18 cellular contexts compared by ENCODE assay signal in genomic region chr2:171531836-171532450, GRCh38. TPM values are rescaled to one million over a fixed set of nuclear protein-coding genes. Genes with fewer than 3 reads are reported as not detected.
DNase-seq lines count a peak whose midpoint lies in the region; ATAC-seq, FAIRE-seq and TF ChIP-seq lines count a peak whose summit lies in the region.
"Had no signal": no experiment of that assay in that cellular context is flagged by ENCODE, and none has a peak within 500 bp of the region (broad histone marks: within the 10 kb centered on the region; RNA-seq: fewer than 3 reads in every experiment).

No MANE protein-coding gene starts in this region.

- H3K4me2 ChIP-seq in OCI-LY3 (ENCODE audit: low read length) (peak overlapping the region; percentile 63), skeletal muscle satellite cell (ENCODE audit: low read length) (peak overlapping the region; percentile 71)

- H3K27me3 Mint-ChIP-seq in activated naive CD4-positive, alpha-beta T cell treated with anti-CD3 and anti-CD28 coated beads, Interleukin-2, amount 10 ng/mL, durations not matched to agents 7 days and 5 days = peaks cover 48% of the 10 kb centered on the region

- peaks cover 4% of the 10 kb centered on the region for H3K9me3 Mint-ChIP-seq in activated naive CD4-positive, alpha-beta T cell treated with anti-CD3 and anti-CD28 coated beads, Interleukin-2, amount 10 ng/mL, durations not matched to agents 7 days and 5 days

- no peak for FAIRE-seq in pancreas (lab: Jason Lieb, UNC)

- H3K36me3 ChIP-seq in OCI-LY3 (replicated peaks; ENCODE audit: low read depth, low read length) = peaks cover 10% of the 10 kb centered on the region
- H3K36me3 ChIP-seq in skeletal muscle satellite cell (ENCODE audit: insufficient read depth, low read length) = no peaks in the 10 kb centered on the region
- H3K36me3 ChIP-seq in pancreas = no peaks in the 10 kb centered on the region
- H3K36me3 ChIP-seq: BE2C had no signal

- H3K27ac ChIP-seq in OCI-LY3 (ENCODE audit: low read length) (no peak overlapping the region), pancreas (no peak overlapping the region)

- intact Hi-C loops in pancreas (cut with DNase I) = no loop called here

- H2AFZ ChIP-seq in OCI-LY3 (ENCODE audit: low read depth, low read length) = no peak overlapping the region

- H3K27me3 ChIP-seq in OCI-LY3 (ENCODE audit: low read depth, low read length) (no peaks in the 10 kb centered on the region), skeletal muscle satellite cell (ENCODE audit: control insufficient read depth, insufficient read depth, low read length) (no peaks in the 10 kb centered on the region), pancreas (no peaks in the 10 kb centered on the region)

- ATAC-seq in GM21528 (IDR thresholded peaks at IDR 0.05; ENCODE audit: low FRiP score, unreplicated experiment) = no peak
- ATAC-seq in pancreas = no peak
- ATAC-seq: activated T-helper 17 cell treated with anti-CD3 and anti-CD28 coated beads, Interleukin-2, amount 50 U/mL, for 72 hours; left colon; stimulated activated naive CD8-positive, alpha-beta T cell treated with anti-CD3 and anti-CD28 coated beads, Interleukin-15, Interleukin-2, amounts not matched to agents 100 U/mL and 50 U/mL, for 24 hours had no signal

- H3K4me3 Mint-ChIP-seq in activated naive CD4-positive, alpha-beta T cell treated with anti-CD3 and anti-CD28 coated beads, Interleukin-2, amount 10 ng/mL, durations not matched to agents 7 days and 5 days = no peak overlapping the region
- H3K4me3 Mint-ChIP-seq: activated T-helper 17 cell treated with anti-CD3 and anti-CD28 coated beads, Interleukin-2, amount 50 U/mL, for 72 hours had no signal

- no peaks in the 10 kb centered on the region for H3K79me2 ChIP-seq in OCI-LY3 (ENCODE audit: low read length)

- CTCF ChIA-PET in activated naive CD4-positive, alpha-beta T cell treated with anti-CD3 and anti-CD28 coated beads, Interleukin-2, amount 10 ng/mL, durations not matched to agents 7 days and 5 days (lab: Charles Lee) = interaction anchor here (0.8 to 1.1 kb wide), 2 partner anchors 33 to 35 kb away, joined by 3 read pairs; no protein-coding TSS in a partner anchor

- no peak overlapping the region for H3K27ac Mint-ChIP-seq in activated naive CD4-positive, alpha-beta T cell treated with anti-CD3 and anti-CD28 coated beads, Interleukin-2, amount 10 ng/mL, durations not matched to agents 7 days and 5 days
- H3K27ac Mint-ChIP-seq: activated T-helper 17 cell treated with anti-CD3 and anti-CD28 coated beads, Interleukin-2, amount 50 U/mL, for 72 hours; progenitor cell of endocrine pancreas had no signal

- DNase-seq in ELR (ENCODE audit: low read depth) = peak; percentile 21
- DNase-seq in dedifferentiated amniotic fluid mesenchymal stem cell (ENCODE audit: extremely low spot score) = peak; percentile 65
- DNase-seq in activated gamma-delta T cell (lab: John Stamatoyannopoulos, UW) = no peak
- DNase-seq in activated naive CD4-positive, alpha-beta T cell treated with anti-CD3 and anti-CD28 coated beads, Interleukin-2, amount 10 ng/mL, durations not matched to agents 7 days and 5 days = no peak
- no peak for DNase-seq in pancreas
- DNase-seq: activated CD8-positive, alpha-beta memory T cell treated with anti-CD3 and anti-CD28 coated beads for 24 hours; BE2C; left colon; NCI-H1930; NCI-H524; OCI-M1; stimulated activated CD4-positive, alpha-beta T cell treated with anti-CD3 and anti-CD28 coated beads, Interleukin-12 subunit alpha, Interleukin-12 subunit beta, amount 100 ng/mL, for 4 hours; stimulated activated naive CD8-positive, alpha-beta T cell treated with anti-CD3 and anti-CD28 coated beads, Interleukin-15, Interleukin-2, amounts not matched to agents 100 U/mL and 50 U/mL, for 24 hours had no signal

- H4K20me1 ChIP-seq in OCI-LY3 (ENCODE audit: insufficient read depth, low read length) = 0 out of 2 replicates have a peak, but pooled peaks cover 6% of the 10 kb centered on the region

- no peaks in the 10 kb centered on the region for H3K36me3 Mint-ChIP-seq in activated naive CD4-positive, alpha-beta T cell treated with anti-CD3 and anti-CD28 coated beads, Interleukin-2, amount 10 ng/mL, durations not matched to agents 7 days and 5 days

- H3K9me3 ChIP-seq in OCI-LY3 (ENCODE audit: insufficient read depth, low read length) = peaks cover 6% of the 10 kb centered on the region; the same call in 1 of the 2 replicates
- no peaks in the 10 kb centered on the region for H3K9me3 ChIP-seq in skeletal muscle satellite cell (replicated peaks; ENCODE audit: low read length)
- no peaks in the 10 kb centered on the region for H3K9me3 ChIP-seq in pancreas
- H3K9me3 ChIP-seq: BE2C had no signal

- TF ChIP-seq CTCF in OCI-LY3 (IDR thresholded peaks at IDR 0.05; ENCODE audit: low read depth, low read length) (no peak), pancreas (IDR thresholded peaks at IDR 0.05) (no peak)

- H3K9ac ChIP-seq in OCI-LY3 (ENCODE audit: low read length) = no peak overlapping the region
- H3K9ac ChIP-seq in skeletal muscle satellite cell (ENCODE audit: low read depth, low read length) = peak overlapping the region; percentile 73

- no peaks in the 10 kb centered on the region for H3K4me1 Mint-ChIP-seq in activated naive CD4-positive, alpha-beta T cell treated with anti-CD3 and anti-CD28 coated beads, Interleukin-2, amount 10 ng/mL, durations not matched to agents 7 days and 5 days
- H3K4me1 Mint-ChIP-seq: activated T-helper 17 cell treated with anti-CD3 and anti-CD28 coated beads, Interleukin-2, amount 50 U/mL, for 72 hours had no signal

- peaks cover 20% of the 10 kb centered on the region for H3K4me1 ChIP-seq in OCI-LY3 (ENCODE audit: low read length)
- H3K4me1 ChIP-seq in skeletal muscle satellite cell (ENCODE audit: control insufficient read depth, insufficient read depth, low read length) = peaks cover 25% of the 10 kb centered on the region
- no peaks in the 10 kb centered on the region for H3K4me1 ChIP-seq in pancreas
- H3K4me1 ChIP-seq: BE2C had no signal

- 63 to 73% methylated on average over 3 of the region's 3 CpGs for WGBS in pancreas, 2 donors

- H3K4me3 ChIP-seq in OCI-LY3 (ENCODE audit: low read length) (no peak overlapping the region), skeletal muscle satellite cell (ENCODE audit: low read length) (peak overlapping the region; percentile 45), pancreas (no peak overlapping the region)

RNA-seq across cellular contexts. Expression of gene CYBRD1, which starts 9.7 kb away (rescaled TPM):
- 56.3 and 76.7 TPM in 2 replicates for total RNA-seq in skeletal muscle satellite cell (2012; rRNA removed)
- 10 to 100 TPM in 3 of 6 donors, 1 to 10 TPM in 3; 4.4 to 29.3 (median 13.0) TPM for total RNA-seq in pancreas
- polyA plus RNA-seq in pancreas = 1 to 10 TPM; 7.2 to 8.2 TPM

Comparison
In these comparisons a context has a peak if more than half of its experiments do, and no peak if none do; other contexts are left out.
1. DNase-seq: peak in ELR (single experiment) and dedifferentiated amniotic fluid mesenchymal stem cell (single experiment); none in activated gamma-delta T cell (single experiment), activated naive CD4-positive, alpha-beta T cell treated with anti-CD3 and anti-CD28 coated beads, Interleukin-2, amount 10 ng/mL, durations not matched to agents 7 days and 5 days (single experiment) and pancreas (0 of 6).